9 cellular contexts compared by ENCODE assay signal in genomic region chr2:19786408-19787058, GRCh38.
DNase-seq lines count a peak whose midpoint lies in the region; ATAC-seq and TF ChIP-seq lines count a peak whose summit lies in the region.
"Had no signal": no experiment of that assay in that cellular context is flagged by ENCODE, and none has a peak within 500 bp of the region (broad histone marks: within the 10 kb centered on the region; RNA-seq: fewer than 3 reads in every experiment).

No MANE protein-coding gene starts in this region.

- H3K4me1 Mint-ChIP-seq in activated CD4-positive, alpha-beta memory T cell treated with anti-CD3 and anti-CD28 coated beads for 36 hours (ENCODE audit: low read depth): no peaks in the 10 kb centered on the region
- H3K4me1 Mint-ChIP-seq in activated CD4-positive, alpha-beta memory T cell treated with anti-CD3 and anti-CD28 coated beads, Interleukin-2, amount 10 ng/mL, durations not matched to agents 7 days and 5 days: no peaks in the 10 kb centered on the region
- H3K4me1 Mint-ChIP-seq in activated naive CD8-positive, alpha-beta T cell treated with anti-CD3 and anti-CD28 coated beads for 36 hours: no peaks in the 10 kb centered on the region

- WGBS in thyroid gland, 2 donors: 72 to 75% methylated on average over 5 of the region's 5 CpGs

- ATAC-seq in HG03520 (IDR thresholded peaks at IDR 0.05; ENCODE audit: unreplicated experiment): peak; percentile 69
- ATAC-seq in stimulated activated naive CD8-positive, alpha-beta T cell treated with anti-CD3 and anti-CD28 coated beads, Interleukin-15, Interleukin-2, amounts not matched to agents 100 U/mL and 50 U/mL, for 24 hours: no peak

- no peaks in the 10 kb centered on the region for H3K36me3 Mint-ChIP-seq in activated CD4-positive, alpha-beta memory T cell treated with anti-CD3 and anti-CD28 coated beads for 36 hours
- no peaks in the 10 kb centered on the region for H3K36me3 Mint-ChIP-seq in activated CD4-positive, alpha-beta memory T cell treated with anti-CD3 and anti-CD28 coated beads, Interleukin-2, amount 10 ng/mL, durations not matched to agents 7 days and 5 days (ENCODE audit: low read depth)
- no peaks in the 10 kb centered on the region for H3K36me3 Mint-ChIP-seq in activated naive CD8-positive, alpha-beta T cell treated with anti-CD3 and anti-CD28 coated beads for 36 hours

- H3K4me3 Mint-ChIP-seq in activated CD4-positive, alpha-beta memory T cell treated with anti-CD3 and anti-CD28 coated beads for 36 hours: no peak overlapping the region
- H3K4me3 Mint-ChIP-seq in activated CD4-positive, alpha-beta memory T cell treated with anti-CD3 and anti-CD28 coated beads, Interleukin-2, amount 10 ng/mL, durations not matched to agents 7 days and 5 days: no peak overlapping the region
- H3K4me3 Mint-ChIP-seq in activated naive CD8-positive, alpha-beta T cell treated with anti-CD3 and anti-CD28 coated beads for 36 hours: no peak overlapping the region

- H3K27me3 ChIP-seq in thyroid gland (no peaks in the 10 kb centered on the region), BE2C (no peaks in the 10 kb centered on the region; the same call in 1 of the 2 replicates)
- H3K27me3 ChIP-seq: BLaER1 had no signal

- H3K9me3 ChIP-seq in thyroid gland (no peaks in the 10 kb centered on the region), BE2C (no peaks in the 10 kb centered on the region)
- H3K9me3 ChIP-seq: BLaER1 had no signal

- intact Hi-C loops in activated CD4-positive, alpha-beta memory T cell treated with anti-CD3 and anti-CD28 coated beads for 36 hours (cut with micrococcal nuclease): no loop called here
- intact Hi-C loops in thyroid gland (cut with DNase I): no loop called here

- H3K4me1 ChIP-seq in thyroid gland (no peaks in the 10 kb centered on the region), BE2C (no peaks in the 10 kb centered on the region)

- H3K4me3 ChIP-seq in cardiac fibroblast (replicated peaks in 1 of 2; ENCODE audit: low read depth in 2 of 2, low read length in 2 of 2) (no peak overlapping the region), thyroid gland (replicated peaks in 1 of 3) (no peak overlapping the region), BE2C (ENCODE audit: low read depth, low read length) (no peak overlapping the region)
- H3K4me3 ChIP-seq: BLaER1 had no signal

- CTCF ChIA-PET in activated CD4-positive, alpha-beta memory T cell treated with anti-CD3 and anti-CD28 coated beads for 36 hours (lab: Charles Lee): no interaction called here
- CTCF ChIA-PET in activated CD4-positive, alpha-beta memory T cell treated with anti-CD3 and anti-CD28 coated beads, Interleukin-2, amount 10 ng/mL, durations not matched to agents 7 days and 5 days (lab: Charles Lee): interaction anchor here (1.1 kb wide), 1 partner anchor 9 kb away, joined by 4 read pairs; no protein-coding TSS in a partner anchor

- peaks cover 3% of the 10 kb centered on the region for H3K27me3 Mint-ChIP-seq in activated CD4-positive, alpha-beta memory T cell treated with anti-CD3 and anti-CD28 coated beads for 36 hours
- H3K27me3 Mint-ChIP-seq in activated CD4-positive, alpha-beta memory T cell treated with anti-CD3 and anti-CD28 coated beads, Interleukin-2, amount 10 ng/mL, durations not matched to agents 7 days and 5 days: no peaks in the 10 kb centered on the region
- H3K27me3 Mint-ChIP-seq in activated naive CD8-positive, alpha-beta T cell treated with anti-CD3 and anti-CD28 coated beads for 36 hours: peaks cover 3% of the 10 kb centered on the region

- H3K9me3 Mint-ChIP-seq in activated CD4-positive, alpha-beta memory T cell treated with anti-CD3 and anti-CD28 coated beads for 36 hours: no peaks in the 10 kb centered on the region
- no peaks in the 10 kb centered on the region for H3K9me3 Mint-ChIP-seq in activated CD4-positive, alpha-beta memory T cell treated with anti-CD3 and anti-CD28 coated beads, Interleukin-2, amount 10 ng/mL, durations not matched to agents 7 days and 5 days
- H3K9me3 Mint-ChIP-seq in activated naive CD8-positive, alpha-beta T cell treated with anti-CD3 and anti-CD28 coated beads for 36 hours: no peaks in the 10 kb centered on the region

- H3K27ac Mint-ChIP-seq in activated CD4-positive, alpha-beta memory T cell treated with anti-CD3 and anti-CD28 coated beads for 36 hours: no peak overlapping the region
- no peak overlapping the region for H3K27ac Mint-ChIP-seq in activated CD4-positive, alpha-beta memory T cell treated with anti-CD3 and anti-CD28 coated beads, Interleukin-2, amount 10 ng/mL, durations not matched to agents 7 days and 5 days
- no peak overlapping the region for H3K27ac Mint-ChIP-seq in activated naive CD8-positive, alpha-beta T cell treated with anti-CD3 and anti-CD28 coated beads for 36 hours

- no peak for TF ChIP-seq POLR2A in thyroid gland (IDR thresholded peaks at IDR 0.05)

- POLR2A ChIA-PET in activated CD4-positive, alpha-beta memory T cell treated with anti-CD3 and anti-CD28 coated beads for 36 hours (lab: Charles Lee): no interaction called here
- POLR2A ChIA-PET in activated CD4-positive, alpha-beta memory T cell treated with anti-CD3 and anti-CD28 coated beads, Interleukin-2, amount 10 ng/mL, durations not matched to agents 7 days and 5 days (lab: Charles Lee): no interaction called here

- TF ChIP-seq CTCF in cardiac fibroblast (IDR thresholded peaks at IDR 0.05; ENCODE audit: low read depth, low read length) (no peak), thyroid gland (IDR thresholded peaks at IDR 0.05) (no peak), BE2C (IDR thresholded peaks at IDR 0.05; ENCODE audit: low read depth, low read length) (no peak)

- H3K36me3 ChIP-seq in thyroid gland: no peaks in the 10 kb centered on the region
- H3K36me3 ChIP-seq in BE2C: no peaks in the 10 kb centered on the region
- H3K36me3 ChIP-seq: BLaER1 had no signal

- peak; percentile 12 for DNase-seq in activated CD4-positive, alpha-beta memory T cell treated with anti-CD3 and anti-CD28 coated beads for 36 hours
- no peak for DNase-seq in activated CD4-positive, alpha-beta memory T cell treated with anti-CD3 and anti-CD28 coated beads, Interleukin-2, amount 10 ng/mL, durations not matched to agents 7 days and 5 days
- DNase-seq in cardiac fibroblast (ENCODE audit: low read depth in 2 of 2) (peak; percentile 74 to 87), thyroid gland (peak; percentile 12 to 17), BE2C (no peak)
- no peak for DNase-seq in activated naive CD8-positive, alpha-beta T cell treated with anti-CD3 and anti-CD28 coated beads for 36 hours
- no peak for DNase-seq in stimulated activated naive CD8-positive, alpha-beta T cell treated with anti-CD3 and anti-CD28 coated beads, Interleukin-15, Interleukin-2, amounts not matched to agents 100 U/mL and 50 U/mL, for 24 hours

- no peak overlapping the region for H3K27ac ChIP-seq in thyroid gland
- H3K27ac ChIP-seq: BLaER1 had no signal

Comparison
In these comparisons a context has a peak if more than half of its experiments do, and no peak if none do; other contexts are left out.
1. DNase-seq: peak in activated CD4-positive, alpha-beta memory T cell treated with anti-CD3 and anti-CD28 coated beads for 36 hours (single experiment), cardiac fibroblast (2 of 2) and thyroid gland (2 of 2); none in activated CD4-positive, alpha-beta memory T cell treated with anti-CD3 and anti-CD28 coated beads, Interleukin-2, amount 10 ng/mL, durations not matched to agents 7 days and 5 days (single experiment), BE2C (single experiment), activated naive CD8-positive, alpha-beta T cell treated with anti-CD3 and anti-CD28 coated beads for 36 hours (single experiment) and stimulated activated naive CD8-positive, alpha-beta T cell treated with anti-CD3 and anti-CD28 coated beads, Interleukin-15, Interleukin-2, amounts not matched to agents 100 U/mL and 50 U/mL, for 24 hours (single experiment).